In the genomic region with DNA sequence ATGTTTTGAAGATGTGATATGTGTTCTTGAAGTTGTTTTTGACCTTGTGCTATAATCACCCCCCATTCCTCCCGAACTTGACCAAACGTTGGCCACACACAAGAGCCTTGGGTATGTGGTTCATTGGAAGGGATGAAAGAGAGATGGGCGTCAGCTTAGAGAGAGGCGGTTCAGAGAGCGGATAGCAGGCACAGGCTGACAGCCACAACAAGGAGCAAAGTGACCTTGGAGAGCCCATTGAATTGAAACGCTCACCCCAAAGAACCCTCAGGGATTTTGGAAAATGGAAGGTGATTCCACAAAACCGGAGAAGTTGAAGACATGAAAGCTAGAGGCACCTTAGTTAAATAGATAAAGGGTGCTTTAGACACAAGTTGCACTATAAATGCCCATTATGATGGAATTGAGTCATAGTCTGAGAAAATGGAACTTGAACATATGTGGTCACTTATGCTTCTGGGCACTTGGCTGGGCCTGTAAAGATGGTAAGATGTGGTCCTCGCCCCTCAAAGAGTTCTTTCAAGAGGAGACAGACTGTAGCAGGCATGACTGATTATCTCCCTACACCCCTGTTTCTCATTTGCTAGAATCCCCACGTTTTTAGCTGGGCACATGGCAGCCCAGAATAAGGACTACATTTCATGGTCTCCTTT, we compare ENCODE assay signal across 20 cellular contexts.
DNase-seq lines count a peak whose midpoint lies in the region; ATAC-seq, FAIRE-seq and TF ChIP-seq lines count a peak whose summit lies in the region.
"Had no signal": no experiment of that assay in that cellular context is flagged by ENCODE, and none has a peak within 500 bp of the region (broad histone marks: within the 10 kb centered on the region; RNA-seq: fewer than 3 reads in every experiment).

No MANE protein-coding gene starts in this region.

- no peak overlapping the region for H2BK20ac ChIP-seq in H1 (ENCODE audit: low read length)

- no peak for FAIRE-seq in H1 (lab: Jason Lieb, UNC)
- FAIRE-seq: D721Med, RCC 7860 had no signal

- H2BK5ac ChIP-seq in H1 (ENCODE audit: low read depth, low read length), result no peak overlapping the region

- H3K36me3 ChIP-seq in H1 (ENCODE audit: control insufficient read depth in 2 of 4, insufficient read depth in 4 of 4, low read length in 3 of 4), result no peaks in the 10 kb centered on the region
- no peaks in the 10 kb centered on the region for H3K36me3 ChIP-seq in upper lobe of right lung

- CTCF ChIA-PET in H1 (lab: Charles Lee; ENCODE audit: partially characterized antibody), result interaction anchor here (0.6 kb wide), 1 partner anchor 132 kb away, joined by 3 read pairs; no protein-coding TSS in a partner anchor

- no peak for ATAC-seq in upper lobe of right lung
- ATAC-seq in HG02981 (IDR thresholded peaks at IDR 0.05; ENCODE audit: unreplicated experiment), result no peak
- ATAC-seq: HCT116 had no signal

- H3K4me1 ChIP-seq in H1 (replicated peaks in 1 of 4; ENCODE audit: control insufficient read depth in 3 of 4, insufficient read depth in 4 of 4, low read length in 3 of 4) (no peaks in the 10 kb centered on the region), upper lobe of right lung (peaks cover under 1% of the 10 kb centered on the region)

- H3K27me3 ChIP-seq in H1 (replicated peaks in 1 of 4; ENCODE audit: control insufficient read depth in 3 of 4, extremely low read depth in 1 of 4, insufficient read depth in 3 of 4, low read length in 3 of 4) (no peaks in the 10 kb centered on the region), upper lobe of right lung (no peaks in the 10 kb centered on the region)

- no peak for TF ChIP-seq RAD21 in H1 (IDR thresholded peaks at IDR 0.05 in 1 of 2, conservative IDR thresholded peaks at IDR 0.05 in 1 of 2; ENCODE audit: low read depth in 2 of 2, low read length in 2 of 2)

- H4K91ac ChIP-seq in H1 (replicated peaks; ENCODE audit: insufficient read length, low read length), result no peak overlapping the region

- H2BK12ac ChIP-seq in H1 (ENCODE audit: low read depth, low read length), result 0 out of 2 replicates have a peak overlapping the region, but pooled peaks have one; percentile 17

- H2AK5ac ChIP-seq in H1 (ENCODE audit: low read depth, low read length), result no peak overlapping the region

- no peak overlapping the region for H3K4me3 ChIP-seq in H1 (ENCODE audit: extremely low read depth in 1 of 4, insufficient read depth in 2 of 4, low read depth in 3 of 4, low read length in 4 of 4)
- H3K4me3 ChIP-seq in upper lobe of right lung, result no peak overlapping the region
- H3K4me3 ChIP-seq: GM23248 had no signal

- H3K79me1 ChIP-seq in H1 (ENCODE audit: low read depth, low read length), result no peaks in the 10 kb centered on the region

- no peaks in the 10 kb centered on the region for H4K20me1 ChIP-seq in H1 (replicated peaks in 1 of 2; ENCODE audit: control insufficient read depth in 1 of 2, insufficient read depth in 2 of 2, low read length in 2 of 2)

- H3K4me1 Mint-ChIP-seq in nephron, result peaks cover 43% of the 10 kb centered on the region

- H3K4me3 Mint-ChIP-seq in nephron, result no peak overlapping the region
- H3K4me3 Mint-ChIP-seq: CD4-positive, alpha-beta memory T cell had no signal

- 84% methylated on average over 9 of the region's 9 CpGs; no CpG with 5 or more reads in 1 of the 2 experiments for WGBS in H1 (ENCODE audit: extremely low coverage in 1 of 2, insufficient coverage in 1 of 2, insufficient read length in 1 of 2, insufficient replicate concordance in 2 of 2, low coverage in 1 of 2, low lambda C conversion rate in 2 of 2, missing lambda C conversion rate in 1 of 2), 2 experiments

- no peak overlapping the region for H3K4ac ChIP-seq in H1 (replicated peaks; ENCODE audit: insufficient read length, low read depth, low read length)

- no peak for TF ChIP-seq CTCF in H1 (IDR thresholded peaks at IDR 0.05; ENCODE audit: control extremely low read depth in 1 of 3, insufficient read depth in 1 of 3, low read depth in 1 of 3, low read length in 3 of 3)
- no peak for TF ChIP-seq CTCF in nephron (IDR thresholded peaks at IDR 0.05; ENCODE audit: unreplicated experiment in 3 of 3)
- TF ChIP-seq CTCF in upper lobe of right lung (IDR thresholded peaks at IDR 0.05), result no peak

- H4K5ac ChIP-seq in H1 (ENCODE audit: insufficient read length, low read depth, low read length), result no peak overlapping the region

- H3K9me3 ChIP-seq in H1 (ENCODE audit: insufficient read depth in 2 of 2, low read depth in 1 of 2, low read length in 1 of 2) (no peaks in the 10 kb centered on the region), upper lobe of right lung (no peaks in the 10 kb centered on the region)

- H2BK120ac ChIP-seq in H1 (replicated peaks; ENCODE audit: low read depth, low read length), result no peak overlapping the region

- TF ChIP-seq POLR2A in H1 (IDR thresholded peaks at IDR 0.05; ENCODE audit: control extremely low read depth in 1 of 2, low read depth in 2 of 2, low read length in 2 of 2), result no peak

- intact Hi-C loops in upper lobe of right lung (cut with DNase I), result no loop called here
- intact Hi-C loops in posterior cingulate gyrus (cut with DNase I), result no loop called here

- no peak for TF ChIP-seq EP300 in H1 (IDR thresholded peaks at IDR 0.05; ENCODE audit: borderline replicate concordance in 1 of 2, low read depth in 2 of 2, low read length in 2 of 2)

- peak; percentile 17 for DNase-seq in activated effector memory CD4-positive, alpha-beta T cell treated with anti-CD3 and anti-CD28 coated beads, Interleukin-2, amount 50 U/mL, for 16 hours
- no peak for DNase-seq in activated effector memory CD4-positive, alpha-beta T cell treated with Interleukin-2 at 50 U/mL for 16 hours
- no peak for DNase-seq in H1 (ENCODE audit: low read depth in 1 of 2, low spot score in 2 of 2)
- DNase-seq in upper lobe of right lung, result peak; percentile 26
- DNase-seq in posterior cingulate gyrus, result no peak
- no peak for DNase-seq in occipital lobe (lab: John Stamatoyannopoulos, UW)
- DNase-seq: CD4-positive, alpha-beta memory T cell; DMS79; GM23248; KBM-7; NCI-H1048; NCI-H2081 treated with DMSO at 0.1 percent for 48 hours; NCI-H2227 treated with DMSO at 0.1 percent for 48 hours; NCI-H524 treated with DMSO at 0.1 percent for 48 hours; SHP77 treated with DMSO at 0.1 percent for 48 hours had no signal

- H3K79me2 ChIP-seq in H1 (ENCODE audit: control insufficient read depth in 1 of 2, insufficient read depth in 2 of 2, low read length in 2 of 2), result no peaks in the 10 kb centered on the region

- no peaks in the 10 kb centered on the region for H3K23me2 ChIP-seq in H1 (ENCODE audit: low read depth, low read length)

- no peak overlapping the region for H3K14ac ChIP-seq in H1 (ENCODE audit: insufficient read length)

- no peak overlapping the region for H3K23ac ChIP-seq in H1 (ENCODE audit: insufficient read length)

- no peak overlapping the region for H3K4me2 ChIP-seq in H1 (ENCODE audit: insufficient read depth in 1 of 2, low read depth in 2 of 2, low read length in 2 of 2)

- peak overlapping the region; percentile 71 to 88 (median 74) for H3K27ac Mint-ChIP-seq in nephron
- H3K27ac Mint-ChIP-seq: CD4-positive, alpha-beta memory T cell had no signal

- peaks cover 3% of the 10 kb centered on the region for H3K9me3 Mint-ChIP-seq in nephron
- H3K9me3 Mint-ChIP-seq: CD4-positive, alpha-beta memory T cell had no signal

- H3K36me3 Mint-ChIP-seq in nephron (ENCODE audit: low read depth), result no peaks in the 10 kb centered on the region
- H3K36me3 Mint-ChIP-seq: CD4-positive, alpha-beta memory T cell had no signal

- H3K18ac ChIP-seq in H1 (ENCODE audit: extremely low read depth, low read length), result no peak overlapping the region

- H2AFZ ChIP-seq in H1 (ENCODE audit: low read length), result no peak overlapping the region
- H2AFZ ChIP-seq: GM23248 had no signal

- H3K9ac ChIP-seq in H1 (replicated peaks in 1 of 4; ENCODE audit: extremely low read depth in 1 of 4, low read depth in 3 of 4, low read length in 3 of 4), result no peak overlapping the region
- H3K9ac ChIP-seq: GM23248 had no signal

- H3K56ac ChIP-seq in H1 (replicated peaks; ENCODE audit: insufficient read length, low read depth, low read length), result no peak overlapping the region

- no peak overlapping the region for H2BK15ac ChIP-seq in H1 (ENCODE audit: low read length)

- no peak overlapping the region for H3K27ac ChIP-seq in H1 (ENCODE audit: low read depth, low read length)
- H3K27ac ChIP-seq in upper lobe of right lung, result no peak overlapping the region
- H3K27ac ChIP-seq: GM23248 had no signal

- H4K8ac ChIP-seq in H1 (ENCODE audit: extremely low read depth, insufficient read depth, low read length), result no peak overlapping the region

- H3K27me3 Mint-ChIP-seq in nephron (ENCODE audit: low read depth), result peaks cover 7% of the 10 kb centered on the region
- H3K27me3 Mint-ChIP-seq: CD4-positive, alpha-beta memory T cell had no signal

- POLR2A ChIA-PET in H1 (lab: Charles Lee; ENCODE audit: partially characterized antibody), result no interaction called here

TF ChIP-seq in H1, 55 proteins besides CTCF, POLR2A, EP300 and RAD21 (continues in another document):
- TF ChIP-seq CBX8 (IDR thresholded peaks at IDR 0.05; ENCODE audit: borderline replicate concordance, low read depth, low read length) (no peak), HDAC6 (IDR thresholded peaks at IDR 0.05; ENCODE audit: low read depth, low read length) (no peak), SIRT6 (IDR thresholded peaks at IDR 0.05; ENCODE audit: low read length) (no peak), HDAC2 (IDR thresholded peaks at IDR 0.05; ENCODE audit: borderline replicate concordance in 1 of 2, low read depth in 2 of 2, low read length in 2 of 2) (no peak)

Comparison
In these comparisons a context has a peak if more than half of its experiments do, and no peak if none do; other contexts are left out.
1. DNase-seq: peak in activated effector memory CD4-positive, alpha-beta T cell treated with anti-CD3 and anti-CD28 coated beads, Interleukin-2, amount 50 U/mL, for 16 hours (single experiment) and upper lobe of right lung (single experiment); none in activated effector memory CD4-positive, alpha-beta T cell treated with Interleukin-2 at 50 U/mL for 16 hours (single experiment), H1 (0 of 2), posterior cingulate gyrus (0 of 10) and occipital lobe (single experiment).